38 cellular contexts compared by ENCODE assay signal in genomic region chr6:127860723-127861122, GRCh38. TPM values are rescaled to one million over a fixed set of nuclear protein-coding genes. Genes with fewer than 3 reads are reported as not detected.
"Had no signal": no experiment of that assay in that cellular context is flagged by ENCODE, and none has a peak within 500 bp of the region (broad histone marks: within the 10 kb centered on the region; RNA-seq: fewer than 3 reads in every experiment).

No MANE protein-coding gene starts in this region.

- H3K9ac ChIP-seq: KMS-11 had no signal

- H3K36me3 ChIP-seq: MG63 had no signal

- DNase-seq: Karpas-422, Kasumi-1, MG63, MM.1S, MV-4-11, NCI-H1048, NCI-H1092, NCI-H1092 treated with DMSO at 0.1 percent for 48 hours, NCI-H1105, NCI-H1105 treated with DMSO at 0.1 percent for 48 hours, NCI-H1417, NCI-H1417 treated with DMSO at 0.1 percent for 48 hours, NCI-H1436, NCI-H1436 treated with DMSO at 0.1 percent for 48 hours, NCI-H146, NCI-H1694, NCI-H1694 treated with DMSO at 0.1 percent for 48 hours, NCI-H187, NCI-H187 treated with DMSO at 0.1 percent for 48 hours, NCI-H1930, NCI-H2029, NCI-H2029 treated with DMSO at 0.1 percent for 48 hours, NCI-H2081, NCI-H2081 treated with DMSO at 0.1 percent for 48 hours, NCI-H2107, NCI-H2171, NCI-H2171 treated with DMSO at 0.1 percent for 48 hours, NCI-H2227 treated with DMSO at 0.1 percent for 48 hours, NCI-H226, NCI-H345, NCI-H446, NCI-H446 treated with DMSO at 0.1 percent for 48 hours, NCI-H510A had no signal

- H3K9me3 ChIP-seq: MG63 had no signal

- H3K4me3 ChIP-seq: MG63 had no signal

- H3K27me3 ChIP-seq: MG63 had no signal

- H3K4me2 ChIP-seq: KMS-11 had no signal

- H3K27ac ChIP-seq: KMS-11 had no signal

RNA-seq across cellular contexts. Expression of gene THEMIS, which starts 40.1 kb away (rescaled TPM):
- total RNA-seq: LHCN-M2, M059J, MCF 10A, NCI-H460 had no signal
